8 cellular contexts compared by ENCODE assay signal in the genomic region with DNA sequence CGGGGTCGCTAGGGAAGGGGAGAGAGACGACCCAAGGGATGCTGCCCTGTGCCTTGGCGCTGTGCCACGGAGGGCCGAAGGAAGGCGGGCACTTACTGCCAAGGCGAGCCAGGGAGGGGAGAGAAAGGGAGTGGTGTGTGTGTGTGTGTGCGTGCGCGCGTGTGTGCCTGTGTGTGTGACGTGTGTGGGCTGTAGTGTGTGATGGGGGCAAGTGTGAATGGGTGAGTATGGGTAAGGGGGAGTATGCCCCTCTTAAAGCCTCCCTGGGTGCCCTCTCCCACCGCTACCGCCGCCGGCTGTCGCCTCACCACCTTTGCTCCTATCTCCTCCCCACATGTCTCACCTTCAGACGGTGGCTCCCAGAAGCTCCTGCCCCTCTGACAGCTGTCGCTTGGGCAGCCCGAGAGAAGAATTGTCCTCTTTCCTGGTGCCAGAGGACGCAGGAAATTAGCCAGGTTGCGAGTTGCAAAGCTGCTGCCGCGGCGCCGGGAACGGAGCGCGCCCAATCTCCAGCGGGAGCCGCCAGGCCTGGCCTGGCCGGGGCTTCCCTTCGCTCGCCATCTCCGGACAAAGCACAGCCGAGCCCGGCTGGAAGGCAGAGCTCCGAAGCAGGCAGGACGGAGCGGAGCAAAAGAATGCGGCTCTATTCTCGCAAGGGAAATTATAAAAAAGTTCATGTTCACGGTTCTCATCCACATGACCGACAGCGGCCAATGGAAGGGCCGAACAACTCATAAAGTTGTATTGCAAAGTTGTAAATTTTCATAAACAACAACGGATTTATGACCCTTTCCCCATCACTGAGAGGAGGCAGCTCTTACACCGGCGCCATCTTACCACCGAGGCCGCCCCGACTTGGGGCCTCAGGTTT. TPM values are rescaled to one million over a fixed set of nuclear protein-coding genes. Genes with fewer than 3 reads are reported as not detected.
DNase-seq lines count a peak whose midpoint lies in the region; ATAC-seq, FAIRE-seq and TF ChIP-seq lines count a peak whose summit lies in the region.

A gene (minus strand): TSS at position 639 of the 871 bp plus-strand sequence. CDS start 41,943 bp downstream, outside the sequence.

- FAIRE-seq in HTR-8/SVneo (lab: Jason Lieb, UNC): peak; percentile 92
- no peak for FAIRE-seq in GM12891 (lab: Jason Lieb, UNC)

- no peaks in the 10 kb centered on the region for H3K36me3 ChIP-seq in BE2C
- no peaks in the 10 kb centered on the region for H3K36me3 ChIP-seq in adrenal gland (replicated peaks in 1 of 2)
- no peaks in the 10 kb centered on the region for H3K36me3 ChIP-seq in muscle layer of duodenum (ENCODE audit: control insufficient read depth in 1 of 2, insufficient read depth in 2 of 2, low read length in 2 of 2)

- DNase-seq in BE2C: peak; percentile 10
- peak; percentile 71 for DNase-seq in HTR-8/SVneo (ENCODE audit: insufficient read length, low spot score)
- peak; percentile 9 to 60 (median 46) for DNase-seq in adrenal gland
- no peak for DNase-seq in GM12891 (ENCODE audit: insufficient read length, low spot score)
- DNase-seq in foreskin melanocyte: no peak

- TF ChIP-seq POLR2A in adrenal gland (IDR thresholded peaks at IDR 0.05): peak in 1 of 2 donors; percentile 23
- no peak for TF ChIP-seq POLR2A in GM12891 (IDR thresholded peaks at IDR 0.05; ENCODE audit: low read depth, low read length)

- H3K9me3 ChIP-seq in BE2C: no peaks in the 10 kb centered on the region
- H3K9me3 ChIP-seq in adrenal gland (replicated peaks in 1 of 3): no peaks in the 10 kb centered on the region
- no peaks in the 10 kb centered on the region for H3K9me3 ChIP-seq in muscle layer of duodenum (ENCODE audit: control insufficient read depth in 1 of 2, low read length in 2 of 2)

- H3K4me3 ChIP-seq in BE2C (ENCODE audit: low read depth, low read length) (no peak within 1 kb of the TSS; the same call in 1 of the 2 replicates), adrenal gland (peak within 1 kb of the TSS in 1 of 4 donors; percentile 63), muscle layer of duodenum (ENCODE audit: low read depth in 1 of 2, low read length in 2 of 2) (peak within 1 kb of the TSS; percentile 46 to 60)

- H3K27ac ChIP-seq in adrenal gland: peak within 1 kb of the TSS in 4 of 5 donors; percentile 92 to 99 (median 96)
- no peak within 1 kb of the TSS for H3K27ac ChIP-seq in muscle layer of duodenum (ENCODE audit: low read length)

- TF ChIP-seq CTCF in BE2C (IDR thresholded peaks at IDR 0.05; ENCODE audit: low read depth, low read length) (no peak), adrenal gland (IDR thresholded peaks at IDR 0.05) (no peak)

- H3K4me1 ChIP-seq in BE2C: no peaks in the 10 kb centered on the region
- H3K4me1 ChIP-seq in adrenal gland (replicated peaks in 1 of 2): peaks cover 13 to 36% of the 10 kb centered on the region in 2 donors
- H3K4me1 ChIP-seq in muscle layer of duodenum (ENCODE audit: control insufficient read depth in 1 of 2, insufficient read depth in 2 of 2, low read length in 2 of 2): peaks cover 0 to 47% of the 10 kb centered on the region in 2 donors

- ATAC-seq in GM18870 (IDR thresholded peaks at IDR 0.05; ENCODE audit: unreplicated experiment): no peak
- ATAC-seq in GM21423 (IDR thresholded peaks at IDR 0.05; ENCODE audit: unreplicated experiment): no peak

- intact Hi-C loops in adrenal gland (cut with DNase I): no loop called here

- WGBS in adrenal gland, 4 donors: 34 to 56% (median 47%) methylated on average over 49 to 53 of the region's 53 CpGs

- H3K27me3 ChIP-seq in BE2C (peaks cover 100% of the 10 kb centered on the region), adrenal gland (no peaks in the 10 kb centered on the region), muscle layer of duodenum (ENCODE audit: low read depth, low read length) (peaks cover 87% of the 10 kb centered on the region)

TF ChIP-seq in GM12891, 5 proteins besides CTCF, POLR2A, EP300 and RAD21:
- no peak for TF ChIP-seq POU2F2 (IDR thresholded peaks at IDR 0.05; ENCODE audit: low read depth, low read length)
- TF ChIP-seq TAF1 (IDR thresholded peaks at IDR 0.05; ENCODE audit: low read depth, low read length): no peak
- TF ChIP-seq PAX5 (IDR thresholded peaks at IDR 0.05; ENCODE audit: insufficient read depth, low read length, severe bottlenecking): no peak
- no peak for TF ChIP-seq SPI1 (IDR thresholded peaks at IDR 0.05; ENCODE audit: low read depth, low read length)
- no peak for TF ChIP-seq POLR2AphosphoS5 (IDR thresholded peaks at IDR 0.05; ENCODE audit: low read depth, low read length)

RNA-seq across cellular contexts. Expression of the gene that starts here (rescaled TPM):
- polyA plus RNA-seq in BE2C (2012; ENCODE audit: insufficient read depth, insufficient read length, low read depth): not detected
- 10 to 100 TPM in 2 of 8 donors, 1 to 10 TPM in 6; 2.3 to 32.7 (median 4.8) TPM for total RNA-seq in adrenal gland
- 1 to 10 TPM; 1.0 to 3.7 (median 2.8) TPM for polyA plus RNA-seq in adrenal gland
- polyA plus RNA-seq in GM12891 (2012; ENCODE audit: low read depth, missing spikeins): not detected

Comparison
In these comparisons a context has a peak if more than half of its experiments do, and no peak if none do; other contexts are left out.
1. DNase-seq: peak in BE2C (single experiment), HTR-8/SVneo (single experiment) and adrenal gland (7 of 7); none in GM12891 (single experiment) and foreskin melanocyte (single experiment).